In genomic region chr16:4370570-4371480, GRCh38 we compare ENCODE assay signal across 9 cellular contexts. TPM values are rescaled to one million over a fixed set of nuclear protein-coding genes. Genes with fewer than 3 reads are reported as not detected.
DNase-seq lines count a peak whose midpoint lies in the region; ATAC-seq, FAIRE-seq and TF ChIP-seq lines count a peak whose summit lies in the region.
"Had no signal": no experiment of that assay in that cellular context is flagged by ENCODE, and none has a peak within 500 bp of the region (broad histone marks: within the 10 kb centered on the region; RNA-seq: fewer than 3 reads in every experiment).

No MANE protein-coding gene starts in this region.

- H3K4me1 ChIP-seq in right lobe of liver (peaks cover 0 to 51% (median 19%) of the 10 kb centered on the region in 4 donors), thoracic aorta (ENCODE audit: control insufficient read depth in 1 of 2, low read depth in 2 of 2) (peaks cover 38 to 58% of the 10 kb centered on the region in 2 donors)

- intact Hi-C loops in right lobe of liver (cut with DNase I): no loop called here

- TF ChIP-seq POLR2A in right lobe of liver (IDR thresholded peaks at IDR 0.05) (no peak), H54 (IDR thresholded peaks at IDR 0.05; ENCODE audit: low read depth, low read length) (no peak)

- TF ChIP-seq CTCF in cardiac fibroblast (IDR thresholded peaks at IDR 0.05; ENCODE audit: low read depth, low read length) (no peak), right lobe of liver (IDR thresholded peaks at IDR 0.05) (no peak), thoracic aorta (IDR thresholded peaks at IDR 0.05) (no peak)

- no CpG with 5 or more reads among the region's 15 CpGs for WGBS in right lobe of liver (ENCODE audit: insufficient coverage, low coverage, low lambda C conversion rate, missing lambda C conversion rate)

- ATAC-seq in right lobe of liver: peak in 1 of 4 donors; percentile 3
- ATAC-seq in thoracic aorta (ENCODE audit: insufficient number of reproducible peaks, low FRiP score, low read depth): peak; percentile 8
- no peak for ATAC-seq in HG02938 (IDR thresholded peaks at IDR 0.05; ENCODE audit: unreplicated experiment)

- peak overlapping the region; percentile 21 to 91 (median 40) for H3K27ac ChIP-seq in right lobe of liver
- peak overlapping the region; percentile 99 for H3K27ac ChIP-seq in thoracic aorta

- no peaks in the 10 kb centered on the region for H3K36me3 ChIP-seq in right lobe of liver
- no peaks in the 10 kb centered on the region for H3K36me3 ChIP-seq in thoracic aorta

- H3K4me3 ChIP-seq in cardiac fibroblast (replicated peaks in 1 of 2; ENCODE audit: low read depth in 2 of 2, low read length in 2 of 2) (peak overlapping the region; percentile 28 to 87), right lobe of liver (peak overlapping the region in 1 of 3 donors; percentile 94), thoracic aorta (peak overlapping the region; percentile 85)

- DNase-seq in HT1080 (ENCODE audit: low read depth) (peak; percentile 66), cardiac fibroblast (ENCODE audit: low read depth in 2 of 2) (peak; percentile 88 to 98), right lobe of liver (peak in 1 of 3 donors; percentile 62), thoracic aorta (ENCODE audit: low spot score) (peak; percentile 85), H54 (ENCODE audit: insufficient read length, low spot score) (no peak), HPDE6-E6E7 (ENCODE audit: extremely low spot score) (no peak), DMS53 treated with DMSO at 0.1 percent for 48 hours (lab: John Stamatoyannopoulos, UW; ENCODE audit: unreplicated experiment) (no peak)

- H3K27me3 ChIP-seq in right lobe of liver (no peaks in the 10 kb centered on the region), thoracic aorta (replicated peaks; ENCODE audit: insufficient read depth) (no peaks in the 10 kb centered on the region)

- no peak for FAIRE-seq in H54 (lab: Jason Lieb, UNC)

- H3K9me3 ChIP-seq in right lobe of liver (no peaks in the 10 kb centered on the region), thoracic aorta (no peaks in the 10 kb centered on the region)

RNA-seq across cellular contexts. Expression of gene VASN, which starts 0.8 kb away (rescaled TPM):
- 3.4 and 4.9 TPM in 2 replicates for total RNA-seq in HT1080 (2014; rRNA removed; shearing (Covaris generic))
- polyA plus RNA-seq in HT1080 (2015; cell fraction: cytosol; rRNA removed): 8.0 and 8.6 TPM in 2 replicates
- polyA plus RNA-seq in HT1080 (2015; cell fraction: nucleus; rRNA removed): 18.8 and 27.6 TPM in 2 replicates
- total RNA-seq in right lobe of liver (10 to 100 TPM; 13.5 to 22.9 (median 16.8) TPM), thoracic aorta (100 to 1,000 TPM; 197 to 217 TPM)
- total RNA-seq: T-helper 2 cell treated with Interferon-gamma antibody and Interleukin-4, amounts not matched to agents 100 ng/mL and 5 ng/mL, for 36 hours had no signal

RNA-seq across cellular contexts. Expression of gene PAM16, which starts 19.7 kb away (rescaled TPM):
- 77.8 and 107 TPM in 2 replicates for total RNA-seq in HT1080 (2014; rRNA removed; shearing (Covaris generic))
- polyA plus RNA-seq in HT1080 (2015; cell fraction: cytosol; rRNA removed): 57.7 and 71.4 TPM in 2 replicates
- 21.2 and 31.8 TPM in 2 replicates for polyA plus RNA-seq in HT1080 (2015; cell fraction: nucleus; rRNA removed)
- total RNA-seq in right lobe of liver (10 to 100 TPM; 27.9 to 45.9 (median 32.8) TPM), thoracic aorta (10 to 100 TPM; 18.4 to 21.1 TPM)

RNA-seq across cellular contexts. Expression of gene CORO7, which starts 45.6 kb away (rescaled TPM):
- total RNA-seq in HT1080 (2014; rRNA removed; shearing (Covaris generic)): 19.2 and 24.9 TPM in 2 replicates
- 11.8 and 11.9 TPM in 2 replicates for polyA plus RNA-seq in HT1080 (2015; cell fraction: cytosol; rRNA removed)
- 51.3 and 59.1 TPM in 2 replicates for polyA plus RNA-seq in HT1080 (2015; cell fraction: nucleus; rRNA removed)
- 10 to 100 TPM in 5 of 6 experiments, 1 to 10 TPM in 1; 7.8 to 22.9 (median 13.3) TPM for total RNA-seq in right lobe of liver
- 10 to 100 TPM; 71.1 to 79.1 TPM for total RNA-seq in thoracic aorta

RNA-seq across cellular contexts. Expression of gene DNAJA3, which starts 54.8 kb away (rescaled TPM):
- 99.6 and 113 TPM in 2 replicates for total RNA-seq in HT1080 (2014; rRNA removed; shearing (Covaris generic))
- 92.6 and 96.3 TPM in 2 replicates for polyA plus RNA-seq in HT1080 (2015; cell fraction: cytosol; rRNA removed)
- 118 and 126 TPM in 2 replicates for polyA plus RNA-seq in HT1080 (2015; cell fraction: nucleus; rRNA removed)
- total RNA-seq in right lobe of liver: 100 to 1,000 TPM in 2 of 6 experiments, 10 to 100 TPM in 4; 36.4 to 110 (median 49.0) TPM
- total RNA-seq in thoracic aorta: 10 to 100 TPM; 35.2 to 52.2 TPM

RNA-seq across cellular contexts. Expression of gene GLIS2, which starts 55.0 kb away (rescaled TPM):
- 0.84 and 2.8 TPM in 2 replicates for total RNA-seq in HT1080 (2014; rRNA removed; shearing (Covaris generic))
- 8.6 and 9.5 TPM in 2 replicates for polyA plus RNA-seq in HT1080 (2015; cell fraction: cytosol; rRNA removed)
- polyA plus RNA-seq in HT1080 (2015; cell fraction: nucleus; rRNA removed): 6.5 and 7.0 TPM in 2 replicates
- 1 to 10 TPM in 5 of 6 experiments, under 1 TPM in 1; 0.79 to 2.6 (median 1.4) TPM for total RNA-seq in right lobe of liver
- 10 to 100 TPM; 19.5 to 32.9 TPM for total RNA-seq in thoracic aorta

Comparison
In these comparisons a context has a peak if more than half of its experiments do, and no peak if none do; other contexts are left out.
1. DNase-seq: peak in HT1080 (single experiment), cardiac fibroblast (2 of 2) and thoracic aorta (single experiment); none in H54 (single experiment), HPDE6-E6E7 (single experiment) and DMS53 treated with DMSO at 0.1 percent for 48 hours (single experiment).
2. RNA of gene VASN, which starts 0.8 kb away (total RNA-seq): 197 to 217 TPM in thoracic aorta; 13.5 to 22.9 TPM in right lobe of liver and 3.4 to 4.9 TPM in HT1080; every median in the first group is over 4 times any median in the second.